Comparison of ENCODE assay signal across 8 cellular contexts in genomic region chr3:14124615-14125192, GRCh38. TPM values are rescaled to one million over a fixed set of nuclear protein-coding genes. Genes with fewer than 3 reads are reported as not detected.
A peak's percentile ranks its signal among the peaks of the same experiment; 100 is the strongest.
DNase-seq lines count a peak whose midpoint lies in the region; ATAC-seq and TF ChIP-seq lines count a peak whose summit lies in the region.

Gene CHCHD4 (minus strand): TSS chr3:14124870. CDS start chr3:14124676, 194 bp downstream.
A gene with protein sequence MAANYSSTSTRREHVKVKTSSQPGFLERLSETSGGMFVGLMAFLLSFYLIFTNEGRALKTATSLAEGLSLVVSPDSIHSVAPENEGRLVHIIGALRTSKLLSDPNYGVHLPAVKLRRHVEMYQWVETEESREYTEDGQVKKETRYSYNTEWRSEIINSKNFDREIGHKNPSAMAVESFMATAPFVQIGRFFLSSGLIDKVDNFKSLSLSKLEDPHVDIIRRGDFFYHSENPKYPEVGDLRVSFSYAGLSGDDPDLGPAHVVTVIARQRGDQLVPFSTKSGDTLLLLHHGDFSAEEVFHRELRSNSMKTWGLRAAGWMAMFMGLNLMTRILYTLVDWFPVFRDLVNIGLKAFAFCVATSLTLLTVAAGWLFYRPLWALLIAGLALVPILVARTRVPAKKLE (plus strand): TSS chr3:14125052. CDS start chr3:14125194, 142 bp downstream.

- peak within 1 kb of the TSS; percentile 16; the same call in 1 of the 2 replicates for H2BK120ac ChIP-seq in IMR-90 (ENCODE audit: low read depth, low read length)

- TF ChIP-seq CTCF in IMR-90 (conservative IDR thresholded peaks at IDR 0.05; ENCODE audit: low read depth, low read length), result no peak

- peak within 1 kb of the TSS; percentile 86 for H2AK5ac ChIP-seq in IMR-90 (ENCODE audit: low read depth, low read length)

- dilution Hi-C loops in IMR-90 (cut with HindIII; ENCODE audit: low sequenced_read_pairs, unreplicated experiment), result no loop called here

- peak within 1 kb of the TSS; percentile 77 for H3K27ac ChIP-seq in IMR-90 (ENCODE audit: insufficient read depth, low read length)
- H3K27ac ChIP-seq in epithelial cell of prostate, result peak within 1 kb of the TSS; percentile 95

- intact Hi-C loops in IMR-90 (cut with micrococcal nuclease), result loop anchor here (1.0 to 5.0 kb wide), 4 partner anchors 20 to 467 kb away; no protein-coding TSS in a partner anchor

- peak within 1 kb of the TSS; percentile 95 for H4K5ac ChIP-seq in IMR-90 (ENCODE audit: low read depth, low read length)

- peaks cover 15% of the 10 kb centered on the region for H3K4me1 ChIP-seq in IMR-90 (ENCODE audit: control insufficient read depth, insufficient read depth, low read length)

- H3K36me3 ChIP-seq in IMR-90 (ENCODE audit: control insufficient read depth, insufficient read depth, low read length), result peaks cover 18% of the 10 kb centered on the region

- peak within 1 kb of the TSS; percentile 74 to 95 for H4K8ac ChIP-seq in IMR-90 (ENCODE audit: low read depth in 2 of 2, low read length in 2 of 2)

- peaks cover 26% of the 10 kb centered on the region for H3K9me1 ChIP-seq in IMR-90 (ENCODE audit: insufficient read depth, low read length)

- H2AFZ ChIP-seq in IMR-90 (replicated peaks; ENCODE audit: low read length, poor library complexity), result peak within 1 kb of the TSS; percentile 95

- H3K4me2 ChIP-seq in IMR-90 (ENCODE audit: low read depth, low read length), result peak within 1 kb of the TSS; percentile 100

- H2BK20ac ChIP-seq in IMR-90 (ENCODE audit: low read depth, low read length), result no peak within 1 kb of the TSS

- H3K27me3 ChIP-seq in IMR-90 (ENCODE audit: control insufficient read depth, insufficient read depth, low read length), result no peaks in the 10 kb centered on the region

- peak within 1 kb of the TSS; percentile 89 for H3K9ac ChIP-seq in IMR-90 (ENCODE audit: low read depth, low read length)

- peak within 1 kb of the TSS; percentile 64 for H3K4me3 ChIP-seq in IMR-90 (ENCODE audit: insufficient read depth, low read depth, low read length)

- H3K23ac ChIP-seq in IMR-90 (ENCODE audit: low read depth, low read length), result peak within 1 kb of the TSS; percentile 78

- BruUV-seq in IMR-90 (replicated peaks; lab: Mats Ljungman, UMichigan), result no TSS peak

- no peak for TF ChIP-seq RAD21 in IMR-90 (IDR thresholded peaks at IDR 0.05; ENCODE audit: low read length)

- H3K14ac ChIP-seq in IMR-90 (replicated peaks; ENCODE audit: low read depth, low read length), result peak within 1 kb of the TSS; percentile 62

- POLR2A ChIA-PET in IMR-90 (lab: Charles Lee; ENCODE audit: unreplicated experiment), result interaction anchor here (1.3 kb wide), 1 partner anchor 20 kb away, joined by 6 read pairs; no protein-coding TSS in a partner anchor

- peak within 1 kb of the TSS; percentile 81 for H4K91ac ChIP-seq in IMR-90 (ENCODE audit: insufficient read depth, low read depth, low read length)

- in situ Hi-C loops in IMR-90 (cut with MboI; ENCODE audit: low sequenced_read_pairs), result loop anchor here (25.0 kb wide), 3 partner anchors 87 to 637 kb away; partner anchors contain the start of genes HDAC11 and WNT7A

- peaks cover 33 to 62% of the 10 kb centered on the region in 2 experiments for H3K79me1 ChIP-seq in IMR-90 (ENCODE audit: low read depth in 1 of 2, low read length in 2 of 2)

- H3K9me3 ChIP-seq in IMR-90 (ENCODE audit: control insufficient read depth, insufficient read depth, low read length), result no peaks in the 10 kb centered on the region

- H3K18ac ChIP-seq in IMR-90 (ENCODE audit: low read depth, low read length), result peak within 1 kb of the TSS; percentile 61

- peak; percentile 98 for DNase-seq in DMS 273 (lab: John Stamatoyannopoulos, UW; ENCODE audit: unreplicated experiment)
- DNase-seq in IMR-90, result peak; percentile 99
- DNase-seq in OCI-M1 (lab: John Stamatoyannopoulos, UW), result peak; percentile 98
- peak; percentile 95 for DNase-seq in activated T-cell treated with anti-CD3 and anti-CD28 coated beads for 4 hours
- DNase-seq in epithelial cell of prostate (ENCODE audit: low read depth, low spot score), result peak; percentile 93
- DNase-seq in mucosa of gallbladder (ENCODE audit: low spot score), result peak; percentile 100
- peak; percentile 96 to 98 for DNase-seq in stimulated activated CD8-positive, alpha-beta memory T cell treated with anti-CD3 and anti-CD28 coated beads, Interleukin-4, amount 100 ng/mL, for 4 hours (ENCODE audit: low read depth in 2 of 2, low spot score in 1 of 2)

- peak within 1 kb of the TSS; percentile 75 for H3K56ac ChIP-seq in IMR-90 (ENCODE audit: extremely low read depth, insufficient read depth, low read length)

- peak within 1 kb of the TSS; percentile 86 for H3K4ac ChIP-seq in IMR-90 (ENCODE audit: low read depth, low read length)

- peaks cover 32% of the 10 kb centered on the region for H4K20me1 ChIP-seq in IMR-90 (ENCODE audit: insufficient read depth, low read length)

- peak; percentile 91 for ATAC-seq in GM21528 (IDR thresholded peaks at IDR 0.05; ENCODE audit: low FRiP score, unreplicated experiment)
- ATAC-seq in IMR-90 (ENCODE audit: low read depth), result peak; percentile 84

- H2AK9ac ChIP-seq in IMR-90 (replicated peaks; ENCODE audit: low read depth, low read length, poor library complexity), result peak within 1 kb of the TSS; percentile 99

- no peak within 1 kb of the TSS for H2BK15ac ChIP-seq in IMR-90 (ENCODE audit: low read depth, low read length)

- peak; percentile 93 for TF ChIP-seq POLR2A in IMR-90 (IDR thresholded peaks at IDR 0.05; ENCODE audit: low read depth, low read length)

- WGBS in IMR-90 (ENCODE audit: extremely low coverage in 2 of 2, insufficient read length in 1 of 2), 2 experiments, result 0% methylated on average over 31 of the region's 55 CpGs; no CpG with 5 or more reads in 1 of the 2 experiments

- CTCF ChIA-PET in IMR-90 (lab: Yijun Ruan, JAX), result interaction anchor here (0.8 to 1.9 kb wide), 4 partner anchors 20 to 467 kb away, joined by 3 to 11 read pairs (median 5); no protein-coding TSS in a partner anchor

- peak within 1 kb of the TSS; percentile 58 for H2BK5ac ChIP-seq in IMR-90 (ENCODE audit: low read depth, low read length, poor library complexity, severe bottlenecking)

TF ChIP-seq in IMR-90, 13 proteins besides CTCF, POLR2A, EP300 and RAD21:
- TF ChIP-seq RCOR1 (IDR thresholded peaks at IDR 0.05; ENCODE audit: insufficient replicate concordance, low read length) (no peak), USF2 (IDR thresholded peaks at IDR 0.05; ENCODE audit: low read depth, low read length) (peak; percentile 43), MXI1 (IDR thresholded peaks at IDR 0.05; ENCODE audit: borderline replicate concordance, low read depth, low read length) (peak; percentile 76; the same call in 1 of the 2 replicates), CEBPB (IDR thresholded peaks at IDR 0.05; ENCODE audit: low read depth, low read length) (no peak)

RNA-seq across cellular contexts. Expression of gene CHCHD4, which starts in this region (rescaled TPM):
- total RNA-seq in IMR-90 (2012; rRNA removed) (9.0 and 12.2 TPM in 2 replicates), mucosa of gallbladder (13.2 TPM)
- polyA plus RNA-seq in IMR-90 (2012; rRNA removed), result 7.4 and 9.8 TPM in 2 replicates
- polyA plus RNA-seq in IMR-90 (2012; cell fraction: cytosol; rRNA removed), result 4.6 and 4.8 TPM in 2 replicates
- 1.3 and 5.0 TPM in 2 replicates for polyA plus RNA-seq in IMR-90 (2012; cell fraction: nucleus; rRNA removed; ENCODE audit: low replicate concordance)

RNA-seq across cellular contexts. Expression of the second gene that starts in this region (rescaled TPM):
- total RNA-seq in IMR-90 (2012; rRNA removed) (103 and 114 TPM in 2 replicates), mucosa of gallbladder (51.2 TPM)
- 107 and 109 TPM in 2 replicates for polyA plus RNA-seq in IMR-90 (2012; rRNA removed)
- 73.8 and 86.4 TPM in 2 replicates for polyA plus RNA-seq in IMR-90 (2012; cell fraction: cytosol; rRNA removed)
- polyA plus RNA-seq in IMR-90 (2012; cell fraction: nucleus; rRNA removed; ENCODE audit: low replicate concordance), result 97.1 and 98.5 TPM in 2 replicates

Comparison
In these comparisons a context has a peak if more than half of its experiments do, and no peak if none do; other contexts are left out.
1. Peak in every context shown above with its lines: DNase-seq, ATAC-seq, H3K4me3 ChIP-seq and H3K27ac ChIP-seq.